In genomic region chr18:35134190-35134730, GRCh38 we compare ENCODE assay signal across 24 cellular contexts.
"Had no signal": no experiment of that assay in that cellular context is flagged by ENCODE, and none has a peak within 500 bp of the region (broad histone marks: within the 10 kb centered on the region; RNA-seq: fewer than 3 reads in every experiment).

No MANE protein-coding gene starts in this region.

- H3K9me3 ChIP-seq: Peyer's patch, SJSA1 had no signal

- H3K9me3 Mint-ChIP-seq: activated CD4-positive, alpha-beta T cell treated with anti-CD3 and anti-CD28 coated beads, Interleukin-2, amount 10 ng/mL, durations not matched to agents 24 days and 14 days; activated naive CD4-positive, alpha-beta T cell treated with anti-CD3 and anti-CD28 coated beads, Interleukin-2, amount 10 ng/mL, durations not matched to agents 7 days and 5 days; activated naive CD8-positive, alpha-beta T cell treated with anti-CD3 and anti-CD28 coated beads for 36 hours; activated T-helper 2 cell treated with anti-CD3 and anti-CD28 coated beads, Interferon-gamma antibody, Interleukin-2, Interleukin-4, amounts not matched to agents 10 μg/mL and 5 μg/mL and 100 μg/mL, durations not matched to agents 14 hours and 24 hours and 36 hours; IgD-negative memory B cell had no signal

- DNase-seq: activated CD4-positive, alpha-beta T cell treated with anti-CD3 and anti-CD28 coated beads, Interleukin-2, amount 10 ng/mL, durations not matched to agents 24 days and 14 days; activated CD4-positive, alpha-beta T cell treated with anti-CD3 and anti-CD28 coated beads, Interleukin-2, amount 50 U/mL, for 48 hours; activated gamma-delta T cell treated with Interleukin-2 at 50 U/mL for 16 hours; activated naive CD4-positive, alpha-beta T cell treated with anti-CD3 and anti-CD28 coated beads, Interleukin-2, amount 10 ng/mL, durations not matched to agents 7 days and 5 days; activated naive CD8-positive, alpha-beta T cell treated with anti-CD3 and anti-CD28 coated beads for 36 hours; activated T-cell treated with anti-CD3 and anti-CD28 coated beads for 4 hours; activated T-cell treated with anti-CD3 and anti-CD28 coated beads, Interleukin-2, amount 50 U/mL, for 48 hours; NCI-H1092 treated with DMSO at 0.1 percent for 48 hours; NCI-H1417 treated with DMSO at 0.1 percent for 48 hours; NCI-H1694; NCI-H2029; NCI-H345; NCI-H510A treated with DMSO at 0.1 percent for 48 hours; NCI-H69; NK-92 treated with Interleukin-12 subunit alpha and Interleukin-12 subunit beta, amount 100 ng/mL, for 24 hours; OCI-M1; Peyer's patch; SHP77; SW 1271 had no signal

- H3K27me3 Mint-ChIP-seq: activated CD4-positive, alpha-beta T cell treated with anti-CD3 and anti-CD28 coated beads, Interleukin-2, amount 10 ng/mL, durations not matched to agents 24 days and 14 days; activated naive CD4-positive, alpha-beta T cell treated with anti-CD3 and anti-CD28 coated beads, Interleukin-2, amount 10 ng/mL, durations not matched to agents 7 days and 5 days; activated naive CD8-positive, alpha-beta T cell treated with anti-CD3 and anti-CD28 coated beads for 36 hours; IgD-negative memory B cell had no signal

- H3K4me3 ChIP-seq: Peyer's patch, SJSA1 had no signal

- H3K4me1 ChIP-seq: Peyer's patch, SJSA1 had no signal

- H3K27me3 ChIP-seq: Peyer's patch, SJSA1 had no signal

- H3K4me2 ChIP-seq: KMS-11 had no signal

- H3K9ac ChIP-seq: KMS-11 had no signal

- H3K27ac ChIP-seq: KMS-11, Peyer's patch, SJSA1 had no signal

- H3K27ac Mint-ChIP-seq: activated CD4-positive, alpha-beta T cell treated with anti-CD3 and anti-CD28 coated beads, Interleukin-2, amount 10 ng/mL, durations not matched to agents 24 days and 14 days; activated naive CD4-positive, alpha-beta T cell treated with anti-CD3 and anti-CD28 coated beads, Interleukin-2, amount 10 ng/mL, durations not matched to agents 7 days and 5 days; activated T-helper 2 cell treated with anti-CD3 and anti-CD28 coated beads, Interferon-gamma antibody, Interleukin-2, Interleukin-4, amounts not matched to agents 10 μg/mL and 5 μg/mL and 100 μg/mL, durations not matched to agents 14 hours and 24 hours and 36 hours had no signal

- ATAC-seq: SK-N-SH treated with all-trans-retinoic acid at 6 μM for 48 hours had no signal

- H3K4me3 Mint-ChIP-seq: activated CD4-positive, alpha-beta T cell treated with anti-CD3 and anti-CD28 coated beads, Interleukin-2, amount 10 ng/mL, durations not matched to agents 24 days and 14 days; activated naive CD4-positive, alpha-beta T cell treated with anti-CD3 and anti-CD28 coated beads, Interleukin-2, amount 10 ng/mL, durations not matched to agents 7 days and 5 days; activated naive CD8-positive, alpha-beta T cell treated with anti-CD3 and anti-CD28 coated beads for 36 hours; IgD-negative memory B cell had no signal

- H3K4me1 Mint-ChIP-seq: activated CD4-positive, alpha-beta T cell treated with anti-CD3 and anti-CD28 coated beads, Interleukin-2, amount 10 ng/mL, durations not matched to agents 24 days and 14 days; activated naive CD4-positive, alpha-beta T cell treated with anti-CD3 and anti-CD28 coated beads, Interleukin-2, amount 10 ng/mL, durations not matched to agents 7 days and 5 days; activated naive CD8-positive, alpha-beta T cell treated with anti-CD3 and anti-CD28 coated beads for 36 hours had no signal
